In genomic region chr22:36636916-36637315, GRCh38 we compare ENCODE assay signal across 21 cellular contexts.
"Had no signal": no experiment of that assay in that cellular context is flagged by ENCODE, and none has a peak within 500 bp of the region (broad histone marks: within the 10 kb centered on the region; RNA-seq: fewer than 3 reads in every experiment).

No MANE protein-coding gene starts in this region.

- H3K4me1 ChIP-seq: colonic mucosa, tibial artery had no signal

- H3K4me3 ChIP-seq: colonic mucosa, tibial artery had no signal

- DNase-seq: activated B cell treated with CpG ODN at 0.5 μM for 24 hours; activated CD4-positive, alpha-beta memory T cell treated with anti-CD3 and anti-CD28 coated beads for 36 hours; activated CD4-positive, alpha-beta T cell treated with anti-CD3 and anti-CD28 coated beads for 4 hours; activated CD8-positive, alpha-beta memory T cell treated with anti-CD3 and anti-CD28 coated beads, Interleukin-2, amount 10 ng/mL, durations not matched to agents 7 days and 5 days; activated naive CD4-positive, alpha-beta T cell; activated naive CD8-positive, alpha-beta T cell treated with anti-CD3 and anti-CD28 coated beads for 36 hours; amygdala; central memory CD4-positive, alpha-beta T cell; colonic mucosa; erythroblast; foreskin melanocyte; immature natural killer cell; kidney glomerular epithelial cell; left ventricle myocardium superior; retina; stimulated activated CD4-positive, alpha-beta T cell treated with anti-CD3 and anti-CD28 coated beads, Interleukin-12 subunit alpha, Interleukin-12 subunit beta, amount 100 ng/mL, for 4 hours; stimulated activated CD4-positive, alpha-beta T cell treated with anti-CD3 and anti-CD28 coated beads, Interleukin-1b, Interleukin-23, amount 100 ng/mL, for 48 hours; stimulated activated naive CD4-positive, alpha-beta T cell treated with Interleukin-2 at 50 U/mL for 16 hours; tibial artery had no signal

- H3K27ac Mint-ChIP-seq: activated B cell treated with CpG ODN at 0.5 μM for 24 hours; activated CD4-positive, alpha-beta memory T cell treated with anti-CD3 and anti-CD28 coated beads for 36 hours; activated CD8-positive, alpha-beta memory T cell treated with anti-CD3 and anti-CD28 coated beads, Interleukin-2, amount 10 ng/mL, durations not matched to agents 7 days and 5 days; activated naive CD8-positive, alpha-beta T cell treated with anti-CD3 and anti-CD28 coated beads for 36 hours; activated T-helper 17 cell treated with anti-CD3 and anti-CD28 coated beads, Interleukin-2, amount 50 U/mL, for 72 hours; immature natural killer cell; T-helper 2 cell treated with Interferon-gamma antibody and Interleukin-4, amounts not matched to agents 5 μg/mL and 100 μg/mL, for 36 hours had no signal

- ATAC-seq: activated CD8-positive, alpha-beta memory T cell treated with anti-CD3 and anti-CD28 coated beads, Interleukin-2, amount 10 ng/mL, durations not matched to agents 7 days and 5 days; activated T-helper 17 cell treated with anti-CD3 and anti-CD28 coated beads, Interleukin-2, amount 50 U/mL, for 72 hours; left ventricle myocardium superior had no signal

- H3K27me3 ChIP-seq: colonic mucosa had no signal

- H3K36me3 ChIP-seq: colonic mucosa, tibial artery had no signal

- H3K36me3 Mint-ChIP-seq: activated CD4-positive, alpha-beta memory T cell treated with anti-CD3 and anti-CD28 coated beads for 36 hours; activated CD8-positive, alpha-beta memory T cell treated with anti-CD3 and anti-CD28 coated beads, Interleukin-2, amount 10 ng/mL, durations not matched to agents 7 days and 5 days; activated naive CD8-positive, alpha-beta T cell treated with anti-CD3 and anti-CD28 coated beads for 36 hours; immature natural killer cell had no signal

- H3K9me3 ChIP-seq: colonic mucosa, tibial artery had no signal

- H3K4me1 Mint-ChIP-seq: activated B cell treated with CpG ODN at 0.5 μM for 24 hours; activated CD8-positive, alpha-beta memory T cell treated with anti-CD3 and anti-CD28 coated beads, Interleukin-2, amount 10 ng/mL, durations not matched to agents 7 days and 5 days; activated naive CD8-positive, alpha-beta T cell treated with anti-CD3 and anti-CD28 coated beads for 36 hours; activated T-helper 17 cell treated with anti-CD3 and anti-CD28 coated beads, Interleukin-2, amount 50 U/mL, for 72 hours; immature natural killer cell had no signal

- H3K9me3 Mint-ChIP-seq: activated B cell treated with CpG ODN at 0.5 μM for 24 hours; activated CD4-positive, alpha-beta memory T cell treated with anti-CD3 and anti-CD28 coated beads for 36 hours; activated naive CD8-positive, alpha-beta T cell treated with anti-CD3 and anti-CD28 coated beads for 36 hours; activated T-helper 17 cell treated with anti-CD3 and anti-CD28 coated beads, Interleukin-2, amount 50 U/mL, for 72 hours; T-helper 2 cell treated with Interferon-gamma antibody and Interleukin-4, amounts not matched to agents 5 μg/mL and 100 μg/mL, for 36 hours had no signal

- H3K4me3 Mint-ChIP-seq: activated B cell treated with CpG ODN at 0.5 μM for 24 hours; activated CD4-positive, alpha-beta memory T cell treated with anti-CD3 and anti-CD28 coated beads for 36 hours; activated CD8-positive, alpha-beta memory T cell treated with anti-CD3 and anti-CD28 coated beads, Interleukin-2, amount 10 ng/mL, durations not matched to agents 7 days and 5 days; activated naive CD8-positive, alpha-beta T cell treated with anti-CD3 and anti-CD28 coated beads for 36 hours; activated T-helper 17 cell treated with anti-CD3 and anti-CD28 coated beads, Interleukin-2, amount 50 U/mL, for 72 hours; immature natural killer cell; T-helper 2 cell treated with Interferon-gamma antibody and Interleukin-4, amounts not matched to agents 5 μg/mL and 100 μg/mL, for 36 hours had no signal

- H3K27ac ChIP-seq: colonic mucosa, tibial artery had no signal
